ENCODE assay signal across 10 cellular contexts in genomic region chr12:52865090-52865944, GRCh38. TPM values are rescaled to one million over a fixed set of nuclear protein-coding genes. Genes with fewer than 3 reads are reported as not detected.
DNase-seq lines count a peak whose midpoint lies in the region; ATAC-seq, FAIRE-seq and TF ChIP-seq lines count a peak whose summit lies in the region.
"Had no signal": no experiment of that assay in that cellular context is flagged by ENCODE, and none has a peak within 500 bp of the region (broad histone marks: within the 10 kb centered on the region; RNA-seq: fewer than 3 reads in every experiment).

No MANE protein-coding gene starts in this region.

- ATAC-seq in pancreas = peak; percentile 84 to 97 (median 94)
- ATAC-seq in GM19324 (IDR thresholded peaks at IDR 0.05; ENCODE audit: low FRiP score, unreplicated experiment) = no peak
- no peak for ATAC-seq in GM18870 (IDR thresholded peaks at IDR 0.05; ENCODE audit: unreplicated experiment)

- H3K27ac Mint-ChIP-seq in activated naive CD4-positive, alpha-beta T cell treated with anti-CD3 and anti-CD28 coated beads, Interleukin-2, amount 10 ng/mL, durations not matched to agents 7 days and 5 days = no peak overlapping the region

- DNase-seq in activated naive CD4-positive, alpha-beta T cell treated with anti-CD3 and anti-CD28 coated beads, Interleukin-2, amount 10 ng/mL, durations not matched to agents 7 days and 5 days = peak; percentile 40
- DNase-seq in activated naive CD4-positive, alpha-beta T cell treated with anti-CD3 and anti-CD28 coated beads, Interleukin-2, amount 50 U/mL, for 16 hours = no peak
- peak; percentile 56 for DNase-seq in NCI-H1694 treated with DMSO at 0.1 percent for 48 hours (lab: John Stamatoyannopoulos, UW)
- peak; percentile 60 for DNase-seq in UCSD-AML1 (lab: John Stamatoyannopoulos, UW; ENCODE audit: unreplicated experiment)
- peak; percentile 50 to 82 for DNase-seq in foreskin fibroblast
- peak; percentile 68 to 87 (median 82) for DNase-seq in pancreas

- H3K36me3 Mint-ChIP-seq in activated naive CD4-positive, alpha-beta T cell treated with anti-CD3 and anti-CD28 coated beads, Interleukin-2, amount 10 ng/mL, durations not matched to agents 7 days and 5 days = no peaks in the 10 kb centered on the region

- no peaks in the 10 kb centered on the region for H3K27me3 ChIP-seq in pancreas

- H3K27ac ChIP-seq in pancreas = no peak overlapping the region

- CTCF ChIA-PET in activated naive CD4-positive, alpha-beta T cell treated with anti-CD3 and anti-CD28 coated beads, Interleukin-2, amount 10 ng/mL, durations not matched to agents 7 days and 5 days (lab: Charles Lee) = interaction anchor here (0.6 to 10.1 kb wide), 7 partner anchors 9 to 469 kb away, joined by 3 to 244 read pairs (median 3); no protein-coding TSS in a partner anchor

- peaks cover 18% of the 10 kb centered on the region for H3K4me1 Mint-ChIP-seq in activated naive CD4-positive, alpha-beta T cell treated with anti-CD3 and anti-CD28 coated beads, Interleukin-2, amount 10 ng/mL, durations not matched to agents 7 days and 5 days

- H3K4me3 Mint-ChIP-seq in activated naive CD4-positive, alpha-beta T cell treated with anti-CD3 and anti-CD28 coated beads, Interleukin-2, amount 10 ng/mL, durations not matched to agents 7 days and 5 days = no peak overlapping the region
- H3K4me3 Mint-ChIP-seq: central memory CD8-positive, alpha-beta T cell had no signal

- no peak for FAIRE-seq in pancreas (lab: Jason Lieb, UNC)

- H3K4me3 ChIP-seq in foreskin fibroblast (ENCODE audit: low read depth in 1 of 2, low read length in 2 of 2) (no peak overlapping the region), pancreas (no peak overlapping the region)

- no peaks in the 10 kb centered on the region for H3K4me1 ChIP-seq in pancreas

- intact Hi-C loops in pancreas (cut with DNase I) = loop anchor here in 2 of 3 donors (5.0 to 10.0 kb wide), 4 partner anchors 283 to 718 kb away; no protein-coding TSS in a partner anchor

- TF ChIP-seq CTCF in foreskin fibroblast (IDR thresholded peaks at IDR 0.05; ENCODE audit: low read depth, low read length) = peak; percentile 91
- TF ChIP-seq CTCF in pancreas (IDR thresholded peaks at IDR 0.05) = peak; percentile 69 to 74 (median 74)

- H3K9me3 Mint-ChIP-seq in activated naive CD4-positive, alpha-beta T cell treated with anti-CD3 and anti-CD28 coated beads, Interleukin-2, amount 10 ng/mL, durations not matched to agents 7 days and 5 days = no peaks in the 10 kb centered on the region
- H3K9me3 Mint-ChIP-seq: central memory CD8-positive, alpha-beta T cell had no signal

- H3K27me3 Mint-ChIP-seq in activated naive CD4-positive, alpha-beta T cell treated with anti-CD3 and anti-CD28 coated beads, Interleukin-2, amount 10 ng/mL, durations not matched to agents 7 days and 5 days = peaks cover 9% of the 10 kb centered on the region
- H3K27me3 Mint-ChIP-seq: central memory CD8-positive, alpha-beta T cell had no signal

- H3K36me3 ChIP-seq in pancreas = no peaks in the 10 kb centered on the region

- no peaks in the 10 kb centered on the region for H3K9me3 ChIP-seq in pancreas

- WGBS in pancreas, 2 donors = 47 to 49% methylated on average over 10 of the region's 10 CpGs

RNA-seq across cellular contexts. Expression of gene KRT78, which starts 16.5 kb away (rescaled TPM):
- total RNA-seq in pancreas = under 1 TPM in 2 of 6 donors, not detected in 4; 0.35 to 0.56 TPM
- 1 to 10 TPM in 1 of 2 donors, under 1 TPM in 1; 0.27 to 1.1 TPM for polyA plus RNA-seq in pancreas
- total RNA-seq: subcutaneous adipose tissue had no signal

RNA-seq across cellular contexts. Expression of gene KRT79, which starts 31.2 kb away (rescaled TPM):
- under 1 TPM in 1 of 6 donors, not detected in 5; 0.09 TPM for total RNA-seq in pancreas
- polyA plus RNA-seq in pancreas = not detected

RNA-seq across cellular contexts. Expression of gene KRT8, which starts 39.6 kb away (rescaled TPM):
- total RNA-seq in pancreas = 100 to 1,000 TPM; 317 to 789 (median 496) TPM
- 100 to 1,000 TPM; 698 to 759 TPM for polyA plus RNA-seq in pancreas

RNA-seq across cellular contexts. Expression of gene KRT4, which starts 51.4 kb away (rescaled TPM):
- total RNA-seq in pancreas = under 1 TPM in 5 of 6 donors, not detected in 1; 0.09 to 0.28 (median 0.20) TPM
- 1 to 10 TPM; 1.3 to 1.9 TPM for polyA plus RNA-seq in pancreas
- total RNA-seq: subcutaneous adipose tissue had no signal

Comparison
In these comparisons a context has a peak if more than half of its experiments do, and no peak if none do; other contexts are left out.
1. ATAC-seq: peak in pancreas (4 of 4); none in GM19324 (single experiment) and GM18870 (single experiment).